ENCODE assay signal across 15 cellular contexts in the genomic region with DNA sequence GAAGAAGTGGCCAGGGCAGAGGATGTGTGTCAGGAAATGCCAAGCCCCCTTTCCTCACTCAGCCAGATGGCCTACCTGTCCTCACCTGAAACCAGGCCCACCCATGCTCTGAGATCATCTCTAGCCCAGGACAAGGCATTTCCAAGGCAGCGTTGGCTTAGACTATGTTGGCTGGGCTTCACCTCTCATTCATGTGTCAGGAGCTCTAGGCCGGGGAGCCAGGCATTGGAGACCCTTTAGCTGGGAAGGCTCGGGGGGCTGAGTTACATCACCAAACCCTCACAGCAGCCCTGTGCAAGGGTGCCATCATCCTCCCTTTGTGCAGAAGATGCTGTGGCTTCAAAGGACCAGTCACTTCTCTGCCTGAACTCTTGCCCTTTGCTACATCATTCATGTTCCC. TPM values are rescaled to one million over a fixed set of nuclear protein-coding genes. Genes with fewer than 3 reads are reported as not detected.
DNase-seq lines count a peak whose midpoint lies in the region; ATAC-seq and TF ChIP-seq lines count a peak whose summit lies in the region.
"Had no signal": no experiment of that assay in that cellular context is flagged by ENCODE, and none has a peak within 500 bp of the region (broad histone marks: within the 10 kb centered on the region; RNA-seq: fewer than 3 reads in every experiment).

No MANE protein-coding gene starts in this region.

- H3K27me3 ChIP-seq in gastroesophageal sphincter (no peaks in the 10 kb centered on the region), sigmoid colon (no peaks in the 10 kb centered on the region)

- peak overlapping the region; percentile 8 to 99 (median 95) for H3K27ac ChIP-seq in gastroesophageal sphincter
- peak overlapping the region; percentile 88 to 100 (median 94) for H3K27ac ChIP-seq in sigmoid colon
- H3K27ac ChIP-seq: neutrophil had no signal

- ATAC-seq in stimulated activated naive CD8-positive, alpha-beta T cell treated with anti-CD3 and anti-CD28 coated beads, Interleukin-15, amount 100 ng/mL, for 72 hours = peak; percentile 24
- ATAC-seq in stimulated activated naive CD8-positive, alpha-beta T cell treated with anti-CD3 and anti-CD28 coated beads, Interleukin-15, Interleukin-2, amounts not matched to agents 100 U/mL and 50 U/mL, for 24 hours = no peak
- ATAC-seq in gastroesophageal sphincter (no peak), GM21390 (IDR thresholded peaks at IDR 0.05; ENCODE audit: unreplicated experiment) (no peak)
- ATAC-seq: activated CD8-positive, alpha-beta T cell treated with anti-CD3 and anti-CD28 coated beads, Interleukin-2, amount 10 ng/mL, durations not matched to agents 7 days and 5 days had no signal

- H3K4me3 ChIP-seq in gastroesophageal sphincter = no peak overlapping the region
- no peak overlapping the region for H3K4me3 ChIP-seq in sigmoid colon

- no peaks in the 10 kb centered on the region for H3K4me1 Mint-ChIP-seq in stimulated activated naive CD8-positive, alpha-beta T cell treated with anti-CD3 and anti-CD28 coated beads, Interleukin-15, amount 100 ng/mL, for 72 hours

- no peak for DNase-seq in stimulated activated naive CD8-positive, alpha-beta T cell treated with anti-CD3 and anti-CD28 coated beads, Interleukin-15, amount 100 ng/mL, for 72 hours
- no peak for DNase-seq in stimulated activated naive CD8-positive, alpha-beta T cell treated with anti-CD3 and anti-CD28 coated beads, Interleukin-15, Interleukin-2, amounts not matched to agents 100 U/mL and 50 U/mL, for 24 hours
- DNase-seq in sigmoid colon (no peak), SIG-M5 (lab: John Stamatoyannopoulos, UW) (no peak)
- DNase-seq in stimulated activated CD4-positive, alpha-beta T cell treated with anti-CD3 and anti-CD28 coated beads, Interleukin-4, amount 100 ng/mL, for 24 hours = no peak
- DNase-seq in activated CD8-positive, alpha-beta memory T cell treated with anti-CD3 and anti-CD28 coated beads, Interleukin-2, amount 50 U/mL, for 48 hours = no peak
- DNase-seq: activated CD8-positive, alpha-beta T cell treated with anti-CD3 and anti-CD28 coated beads, Interleukin-2, amount 10 ng/mL, durations not matched to agents 7 days and 5 days; cortex of kidney; NCI-H1436 treated with DMSO at 0.1 percent for 48 hours; NCI-H446 treated with DMSO at 0.1 percent for 48 hours had no signal

- peak overlapping the region in 1 of 2 donors; percentile 52 for H3K27ac Mint-ChIP-seq in stimulated activated naive CD8-positive, alpha-beta T cell treated with anti-CD3 and anti-CD28 coated beads, Interleukin-15, amount 100 ng/mL, for 72 hours
- H3K27ac Mint-ChIP-seq: activated CD8-positive, alpha-beta T cell treated with anti-CD3 and anti-CD28 coated beads, Interleukin-2, amount 10 ng/mL, durations not matched to agents 7 days and 5 days; activated T-helper 2 cell treated with anti-CD3 and anti-CD28 coated beads, Interferon-gamma antibody, Interleukin-2, Interleukin-4, amounts not matched to agents 10 μg/mL and 5 μg/mL and 100 μg/mL, durations not matched to agents 14 hours and 24 hours and 36 hours; stimulated activated naive CD8-positive, alpha-beta T cell treated with anti-CD3 and anti-CD28 coated beads, Interleukin-15, Interleukin-2, amounts not matched to agents 100 ng/mL and 50 ng/mL, for 24 hours had no signal

- no peaks in the 10 kb centered on the region for H3K9me3 Mint-ChIP-seq in stimulated activated naive CD8-positive, alpha-beta T cell treated with anti-CD3 and anti-CD28 coated beads, Interleukin-15, amount 100 ng/mL, for 72 hours
- H3K9me3 Mint-ChIP-seq: activated T-helper 2 cell treated with anti-CD3 and anti-CD28 coated beads, Interferon-gamma antibody, Interleukin-2, Interleukin-4, amounts not matched to agents 10 μg/mL and 5 μg/mL and 100 μg/mL, durations not matched to agents 14 hours and 24 hours and 36 hours; stimulated activated naive CD8-positive, alpha-beta T cell treated with anti-CD3 and anti-CD28 coated beads, Interleukin-15, Interleukin-2, amounts not matched to agents 100 ng/mL and 50 ng/mL, for 24 hours had no signal

- no peak for TF ChIP-seq POLR2A in gastroesophageal sphincter (IDR thresholded peaks at IDR 0.05)
- no peak for TF ChIP-seq POLR2A in sigmoid colon (IDR thresholded peaks at IDR 0.05)

- H3K4me3 Mint-ChIP-seq in stimulated activated naive CD8-positive, alpha-beta T cell treated with anti-CD3 and anti-CD28 coated beads, Interleukin-15, amount 100 ng/mL, for 72 hours = no peak overlapping the region
- H3K4me3 Mint-ChIP-seq: activated CD8-positive, alpha-beta T cell treated with anti-CD3 and anti-CD28 coated beads, Interleukin-2, amount 10 ng/mL, durations not matched to agents 7 days and 5 days; stimulated activated naive CD8-positive, alpha-beta T cell treated with anti-CD3 and anti-CD28 coated beads, Interleukin-15, Interleukin-2, amounts not matched to agents 100 ng/mL and 50 ng/mL, for 24 hours had no signal

- no CpG with 5 or more reads among the region's 3 CpGs for WGBS in gastroesophageal sphincter (ENCODE audit: low coverage in 1 of 2), 2 donors
- 26 to 75% methylated on average over 3 of the region's 3 CpGs for WGBS in sigmoid colon, 2 donors

- no peak for TF ChIP-seq CTCF in gastroesophageal sphincter (IDR thresholded peaks at IDR 0.05)
- TF ChIP-seq CTCF in sigmoid colon (IDR thresholded peaks at IDR 0.05) = no peak

- H3K36me3 ChIP-seq in gastroesophageal sphincter (no peaks in the 10 kb centered on the region), sigmoid colon (no peaks in the 10 kb centered on the region)
- H3K36me3 ChIP-seq: neutrophil had no signal

- H3K9me3 ChIP-seq in gastroesophageal sphincter = no peaks in the 10 kb centered on the region
- no peaks in the 10 kb centered on the region for H3K9me3 ChIP-seq in sigmoid colon
- H3K9me3 ChIP-seq: neutrophil had no signal

- TF ChIP-seq EP300 in gastroesophageal sphincter (IDR thresholded peaks at IDR 0.05) (no peak), sigmoid colon (IDR thresholded peaks at IDR 0.05) (no peak)

- peaks cover 47% of the 10 kb centered on the region for H3K27me3 Mint-ChIP-seq in stimulated activated naive CD8-positive, alpha-beta T cell treated with anti-CD3 and anti-CD28 coated beads, Interleukin-15, amount 100 ng/mL, for 72 hours

- H3K4me1 ChIP-seq in gastroesophageal sphincter (peaks cover 12 to 98% (median 32%) of the 10 kb centered on the region in 3 donors), sigmoid colon (peaks cover 0 to 88% (median 79%) of the 10 kb centered on the region in 4 donors)

- intact Hi-C loops in sigmoid colon (cut with DNase I) = no loop called here

RNA-seq across cellular contexts. Expression of gene COL4A2, which starts 40.0 kb away (rescaled TPM):
- 100 to 1,000 TPM; 478 to 945 (median 543) TPM for total RNA-seq in gastroesophageal sphincter
- total RNA-seq in sigmoid colon = 1,000 to 10,000 TPM in 1 of 4 donors, 100 to 1,000 TPM in 3; 306 to 1,039 (median 489) TPM
- polyA plus RNA-seq in sigmoid colon = 10 to 100 TPM; 24.0 to 83.5 (median 25.2) TPM
- total RNA-seq: activated CD8-positive, alpha-beta T cell treated with anti-CD3 and anti-CD28 coated beads, Interleukin-2, amount 10 ng/mL, durations not matched to agents 7 days and 5 days; activated T-helper 2 cell treated with anti-CD3 and anti-CD28 coated beads, Interferon-gamma antibody, Interleukin-2, Interleukin-4, amounts not matched to agents 10 μg/mL and 5 μg/mL and 100 μg/mL, durations not matched to agents 14 hours and 24 hours and 36 hours had no signal

RNA-seq across cellular contexts. Expression of gene COL4A1, which starts 40.1 kb away (rescaled TPM):
- total RNA-seq in gastroesophageal sphincter (100 to 1,000 TPM; 278 to 618 (median 440) TPM), sigmoid colon (100 to 1,000 TPM; 235 to 598 (median 350) TPM)
- polyA plus RNA-seq in sigmoid colon = 10 to 100 TPM in 2 of 3 donors, 1 to 10 TPM in 1; 9.2 to 60.5 (median 10.8) TPM
- total RNA-seq: activated CD8-positive, alpha-beta T cell treated with anti-CD3 and anti-CD28 coated beads, Interleukin-2, amount 10 ng/mL, durations not matched to agents 7 days and 5 days; activated T-helper 2 cell treated with anti-CD3 and anti-CD28 coated beads, Interferon-gamma antibody, Interleukin-2, Interleukin-4, amounts not matched to agents 10 μg/mL and 5 μg/mL and 100 μg/mL, durations not matched to agents 14 hours and 24 hours and 36 hours had no signal
